Comparison of ENCODE assay signal across 10 cellular contexts in genomic region chr10:117537904-117538524, GRCh38.
A peak's percentile ranks its signal among the peaks of the same experiment; 100 is the strongest.
DNase-seq lines count a peak whose midpoint lies in the region; ATAC-seq and TF ChIP-seq lines count a peak whose summit lies in the region.
"Had no signal": no experiment of that assay in that cellular context is flagged by ENCODE, and none has a peak within 500 bp of the region (broad histone marks: within the 10 kb centered on the region; RNA-seq: fewer than 3 reads in every experiment).

No MANE protein-coding gene starts in this region.

- no peak overlapping the region for H3K27ac Mint-ChIP-seq in stimulated activated effector memory CD8-positive, alpha-beta T cell treated with anti-CD3 and anti-CD28 coated beads, Interleukin-12 subunit alpha, Interleukin-12 subunit beta, amount 100 ng/mL, for 72 hours
- H3K27ac Mint-ChIP-seq: T-helper 1 cell treated with Interleukin-12 subunit alpha and Interleukin-12 subunit beta and Interleukin-4 antibody, amounts not matched to agents 30 μg/mL and 1 μg/mL, for 36 hours had no signal

- no peaks in the 10 kb centered on the region for H3K9me3 Mint-ChIP-seq in stimulated activated effector memory CD8-positive, alpha-beta T cell treated with anti-CD3 and anti-CD28 coated beads, Interleukin-12 subunit alpha, Interleukin-12 subunit beta, amount 100 ng/mL, for 72 hours
- H3K9me3 Mint-ChIP-seq: T-helper 1 cell treated with Interleukin-12 subunit alpha and Interleukin-12 subunit beta and Interleukin-4 antibody, amounts not matched to agents 30 μg/mL and 1 μg/mL, for 36 hours had no signal

- no peaks in the 10 kb centered on the region for H3K36me3 Mint-ChIP-seq in stimulated activated effector memory CD8-positive, alpha-beta T cell treated with anti-CD3 and anti-CD28 coated beads, Interleukin-12 subunit alpha, Interleukin-12 subunit beta, amount 100 ng/mL, for 72 hours

- peak overlapping the region; percentile 13 for H3K4me3 ChIP-seq in fibroblast of mammary gland (ENCODE audit: control insufficient read depth, low read depth, low read length)

- TF ChIP-seq CTCF in fibroblast of mammary gland (conservative IDR thresholded peaks at IDR 0.05; ENCODE audit: control insufficient read depth, insufficient read depth, low read depth, low read length): no peak

- no peak overlapping the region for H3K4me3 Mint-ChIP-seq in stimulated activated effector memory CD8-positive, alpha-beta T cell treated with anti-CD3 and anti-CD28 coated beads, Interleukin-12 subunit alpha, Interleukin-12 subunit beta, amount 100 ng/mL, for 72 hours
- H3K4me3 Mint-ChIP-seq: T-helper 1 cell treated with Interleukin-12 subunit alpha and Interleukin-12 subunit beta and Interleukin-4 antibody, amounts not matched to agents 30 μg/mL and 1 μg/mL, for 36 hours had no signal

- peak; percentile 49 for ATAC-seq in GM18858 (IDR thresholded peaks at IDR 0.05; ENCODE audit: unreplicated experiment)
- peak; percentile 58 for ATAC-seq in HG02938 (IDR thresholded peaks at IDR 0.05; ENCODE audit: unreplicated experiment)
- ATAC-seq in stimulated activated effector memory CD8-positive, alpha-beta T cell treated with anti-CD3 and anti-CD28 coated beads, Interleukin-12 subunit alpha, Interleukin-12 subunit beta, amount 100 ng/mL, for 72 hours: peak; percentile 39
- no peak for ATAC-seq in GM21717 (IDR thresholded peaks at IDR 0.05; ENCODE audit: unreplicated experiment)

- peaks cover 6% of the 10 kb centered on the region for H3K4me1 Mint-ChIP-seq in stimulated activated effector memory CD8-positive, alpha-beta T cell treated with anti-CD3 and anti-CD28 coated beads, Interleukin-12 subunit alpha, Interleukin-12 subunit beta, amount 100 ng/mL, for 72 hours

- DNase-seq in fibroblast of mammary gland (ENCODE audit: low read depth) (no peak), NCI-H1092 (lab: John Stamatoyannopoulos, UW) (no peak), NCI-H1417 treated with DMSO at 0.1 percent for 48 hours (lab: John Stamatoyannopoulos, UW) (no peak)
- DNase-seq in stimulated activated effector memory CD8-positive, alpha-beta T cell treated with anti-CD3 and anti-CD28 coated beads, Interleukin-12 subunit alpha, Interleukin-12 subunit beta, amount 100 ng/mL, for 72 hours (ENCODE audit: low spot score in 2 of 2): no peak
- DNase-seq: activated naive CD4-positive, alpha-beta T cell treated with Interleukin-2 at 50 U/mL for 16 hours; NCI-H2081 had no signal
